ENCODE assay signal across 13 cellular contexts in genomic region chr15:90189781-90190467, GRCh38. TPM values are rescaled to one million over a fixed set of nuclear protein-coding genes. Genes with fewer than 3 reads are reported as not detected.
A peak's percentile ranks its signal among the peaks of the same experiment; 100 is the strongest.
DNase-seq lines count a peak whose midpoint lies in the region; ATAC-seq and TF ChIP-seq lines count a peak whose summit lies in the region.
"Had no signal": no experiment of that assay in that cellular context is flagged by ENCODE, and none has a peak within 500 bp of the region (broad histone marks: within the 10 kb centered on the region; RNA-seq: fewer than 3 reads in every experiment).

No MANE protein-coding gene starts in this region.

- no peak for TF ChIP-seq EP300 in gastroesophageal sphincter (IDR thresholded peaks at IDR 0.05)

- no peaks in the 10 kb centered on the region for H3K9me3 Mint-ChIP-seq in activated B cell treated with CpG ODN at 0.5 μM for 24 hours
- no peaks in the 10 kb centered on the region for H3K9me3 Mint-ChIP-seq in activated T-cell treated with anti-CD3 and anti-CD28 coated beads, Interleukin-2, amount 50 U/mL, for 4 hours
- H3K9me3 Mint-ChIP-seq: activated CD4-positive, alpha-beta T cell treated with anti-CD3 and anti-CD28 coated beads, Interleukin-2, amount 10 ng/mL, durations not matched to agents 24 days and 14 days had no signal

- no peaks in the 10 kb centered on the region for H3K27me3 Mint-ChIP-seq in activated B cell treated with CpG ODN at 0.5 μM for 24 hours
- H3K27me3 Mint-ChIP-seq in activated T-cell treated with anti-CD3 and anti-CD28 coated beads, Interleukin-2, amount 50 U/mL, for 4 hours (ENCODE audit: low read depth): no peaks in the 10 kb centered on the region
- H3K27me3 Mint-ChIP-seq: activated CD4-positive, alpha-beta T cell treated with anti-CD3 and anti-CD28 coated beads, Interleukin-2, amount 10 ng/mL, durations not matched to agents 24 days and 14 days; progenitor cell of endocrine pancreas had no signal

- CTCF ChIA-PET in activated B cell treated with CpG ODN at 0.5 μM for 24 hours (lab: Charles Lee): interaction anchor here (0.8 to 10.1 kb wide), 6 partner anchors 11 to 43 kb away, joined by 3 to 130 read pairs (median 3); partner anchors contain the start of genes CIB1 and SEMA4B

- DNase-seq in activated B cell treated with CpG ODN at 0.5 μM for 24 hours: no peak
- DNase-seq in NCI-H345 (lab: John Stamatoyannopoulos, UW): no peak
- DNase-seq in KG1 (lab: John Stamatoyannopoulos, UW): no peak
- no peak for DNase-seq in activated T-cell treated with anti-CD3 and anti-CD28 coated beads, Interleukin-2, amount 50 U/mL, for 4 hours
- DNase-seq: activated CD4-positive, alpha-beta T cell treated with anti-CD3 and anti-CD28 coated beads, Interleukin-2, amount 10 ng/mL, durations not matched to agents 24 days and 14 days; brain microvascular endothelial cell; NCI-H146; stimulated activated CD4-positive, alpha-beta T cell treated with anti-CD3 and anti-CD28 coated beads, Interleukin-4, amount 100 ng/mL, for 4 hours had no signal

- H3K27ac Mint-ChIP-seq in activated B cell treated with CpG ODN at 0.5 μM for 24 hours: peak overlapping the region; percentile 98
- H3K27ac Mint-ChIP-seq: progenitor cell of endocrine pancreas had no signal

- H3K4me3 Mint-ChIP-seq in activated B cell treated with CpG ODN at 0.5 μM for 24 hours: peak overlapping the region; percentile 25
- H3K4me3 Mint-ChIP-seq in activated T-cell treated with anti-CD3 and anti-CD28 coated beads, Interleukin-2, amount 50 U/mL, for 4 hours: no peak overlapping the region
- H3K4me3 Mint-ChIP-seq: activated CD4-positive, alpha-beta T cell treated with anti-CD3 and anti-CD28 coated beads, Interleukin-2, amount 10 ng/mL, durations not matched to agents 24 days and 14 days had no signal

- H3K9me3 ChIP-seq in KOPT-K1 (ENCODE audit: insufficient read depth, low read length, poor library complexity, severe bottlenecking) (no peaks in the 10 kb centered on the region), gastroesophageal sphincter (no peaks in the 10 kb centered on the region), thymus (ENCODE audit: control insufficient read depth) (no peaks in the 10 kb centered on the region)

- no peak for TF ChIP-seq CTCF in activated B cell treated with CpG ODN at 0.5 μM for 24 hours (IDR thresholded peaks at IDR 0.05)
- no peak for TF ChIP-seq CTCF in gastroesophageal sphincter (IDR thresholded peaks at IDR 0.05)

- H3K36me3 ChIP-seq in KOPT-K1 (ENCODE audit: insufficient read depth, low read length) (no peaks in the 10 kb centered on the region), gastroesophageal sphincter (no peaks in the 10 kb centered on the region), thymus (ENCODE audit: control insufficient read depth, insufficient read depth) (no peaks in the 10 kb centered on the region)
- H3K36me3 ChIP-seq: brain microvascular endothelial cell had no signal

- H3K27me3 ChIP-seq in gastroesophageal sphincter: no peaks in the 10 kb centered on the region
- H3K27me3 ChIP-seq in thymus (ENCODE audit: control insufficient read depth, insufficient read depth): no peaks in the 10 kb centered on the region
- H3K27me3 ChIP-seq: brain microvascular endothelial cell had no signal

- 90% methylated on average over 2 to 4 of the region's 10 CpGs for WGBS in gastroesophageal sphincter (ENCODE audit: low coverage in 1 of 2), 2 donors
- 74% methylated on average over 10 of the region's 10 CpGs for WGBS in thymus

- H3K4me1 Mint-ChIP-seq in activated B cell treated with CpG ODN at 0.5 μM for 24 hours: peaks cover 93% of the 10 kb centered on the region
- peaks cover 25% of the 10 kb centered on the region for H3K4me1 Mint-ChIP-seq in activated T-cell treated with anti-CD3 and anti-CD28 coated beads, Interleukin-2, amount 50 U/mL, for 4 hours (ENCODE audit: low read depth)

- intact Hi-C loops in activated B cell treated with CpG ODN at 0.5 μM for 24 hours (cut with micrococcal nuclease): loop anchor here (2.0 to 10.0 kb wide), 3 partner anchors 27 to 742 kb away; partner anchors contain the start of gene HDDC3

- H3K4me1 ChIP-seq in gastroesophageal sphincter: peaks cover 5 to 98% (median 40%) of the 10 kb centered on the region in 3 donors
- peaks cover 40% of the 10 kb centered on the region for H3K4me1 ChIP-seq in thymus (ENCODE audit: control insufficient read depth, insufficient read depth, low read length)

- peaks cover 11% of the 10 kb centered on the region for H3K36me3 Mint-ChIP-seq in activated B cell treated with CpG ODN at 0.5 μM for 24 hours (ENCODE audit: low read depth)
- no peaks in the 10 kb centered on the region for H3K36me3 Mint-ChIP-seq in activated T-cell treated with anti-CD3 and anti-CD28 coated beads, Interleukin-2, amount 50 U/mL, for 4 hours (ENCODE audit: insufficient read depth)

- no peak for TF ChIP-seq POLR2A in gastroesophageal sphincter (IDR thresholded peaks at IDR 0.05)

- H3K27ac ChIP-seq in KOPT-K1 (ENCODE audit: low read depth, low read length, poor library complexity, severe bottlenecking): peak overlapping the region; percentile 43
- peak overlapping the region in 3 of 4 donors; percentile 86 to 97 (median 94) for H3K27ac ChIP-seq in gastroesophageal sphincter
- H3K27ac ChIP-seq in thymus (ENCODE audit: low read depth): peak overlapping the region; percentile 54
- H3K27ac ChIP-seq: brain microvascular endothelial cell had no signal

- H3K4me3 ChIP-seq in gastroesophageal sphincter (no peak overlapping the region), thymus (ENCODE audit: low read length) (no peak overlapping the region)

- POLR2A ChIA-PET in activated B cell treated with CpG ODN at 0.5 μM for 24 hours (lab: Charles Lee): interaction anchor here (0.6 to 13.0 kb wide), 6 partner anchors 13 to 89 kb away, joined by 3 to 248 read pairs (median 46); partner anchors contain the start of genes CIB1, GDPGP1 and SEMA4B

- ATAC-seq in activated B cell treated with CpG ODN at 0.5 μM for 24 hours (ENCODE audit: low read depth) (no peak), gastroesophageal sphincter (no peak)
- ATAC-seq in activated T-cell treated with anti-CD3 and anti-CD28 coated beads, Interleukin-2, amount 50 U/mL, for 4 hours: no peak
- ATAC-seq: SK-N-SH treated with all-trans-retinoic acid at 6 μM for 48 hours had no signal

RNA-seq across cellular contexts. Expression of gene SEMA4B, which starts 11.2 kb away (rescaled TPM):
- total RNA-seq in activated B cell treated with CpG ODN at 0.5 μM for 24 hours (68.1 and 85.1 TPM in 2 replicates), gastroesophageal sphincter (10 to 100 TPM; 18.7 to 44.9 (median 41.9) TPM)
- polyA plus RNA-seq in thymus: 32.8 TPM
- 1 to 10 TPM; 4.7 to 8.2 (median 7.7) TPM for total RNA-seq in activated T-cell treated with anti-CD3 and anti-CD28 coated beads, Interleukin-2, amount 50 U/mL, for 4 hours

RNA-seq across cellular contexts. Expression of gene CIB1, which starts 43.8 kb away (rescaled TPM):
- total RNA-seq in activated B cell treated with CpG ODN at 0.5 μM for 24 hours: 96.6 and 105 TPM in 2 replicates
- 10 to 100 TPM; 22.8 to 35.6 (median 25.5) TPM for total RNA-seq in gastroesophageal sphincter
- 169 TPM for polyA plus RNA-seq in thymus
- 100 to 1,000 TPM; 130 to 158 (median 151) TPM for total RNA-seq in activated T-cell treated with anti-CD3 and anti-CD28 coated beads, Interleukin-2, amount 50 U/mL, for 4 hours

RNA-seq across cellular contexts. Expression of gene GDPGP1, which starts 44.1 kb away (rescaled TPM):
- total RNA-seq in activated B cell treated with CpG ODN at 0.5 μM for 24 hours: 6.1 and 6.2 TPM in 2 replicates
- total RNA-seq in gastroesophageal sphincter: 1 to 10 TPM; 2.0 to 8.9 (median 7.5) TPM
- polyA plus RNA-seq in thymus: 5.0 TPM
- total RNA-seq in activated T-cell treated with anti-CD3 and anti-CD28 coated beads, Interleukin-2, amount 50 U/mL, for 4 hours: 10 to 100 TPM; 11.4 to 12.9 (median 11.9) TPM

RNA-seq across cellular contexts. Expression of gene TTLL13, which starts 59.4 kb away (rescaled TPM):
- total RNA-seq in activated B cell treated with CpG ODN at 0.5 μM for 24 hours: 0.49 and 2.2 TPM in 2 replicates
- under 1 TPM in 1 of 4 donors, not detected in 3; 0.54 TPM for total RNA-seq in gastroesophageal sphincter
- 0.32 TPM for polyA plus RNA-seq in thymus
- total RNA-seq in activated T-cell treated with anti-CD3 and anti-CD28 coated beads, Interleukin-2, amount 50 U/mL, for 4 hours: under 1 TPM in 2 of 3 donors, not detected in 1; 0.19 to 0.95 TPM

Comparison
In these comparisons a context has a peak if more than half of its experiments do, and no peak if none do; other contexts are left out.
1. H3K27ac ChIP-seq: peak in every context shown above with its lines; median percentile 94 in gastroesophageal sphincter; 54 in thymus; 43 in KOPT-K1.